15 cellular contexts compared by ENCODE assay signal in the genomic region with DNA sequence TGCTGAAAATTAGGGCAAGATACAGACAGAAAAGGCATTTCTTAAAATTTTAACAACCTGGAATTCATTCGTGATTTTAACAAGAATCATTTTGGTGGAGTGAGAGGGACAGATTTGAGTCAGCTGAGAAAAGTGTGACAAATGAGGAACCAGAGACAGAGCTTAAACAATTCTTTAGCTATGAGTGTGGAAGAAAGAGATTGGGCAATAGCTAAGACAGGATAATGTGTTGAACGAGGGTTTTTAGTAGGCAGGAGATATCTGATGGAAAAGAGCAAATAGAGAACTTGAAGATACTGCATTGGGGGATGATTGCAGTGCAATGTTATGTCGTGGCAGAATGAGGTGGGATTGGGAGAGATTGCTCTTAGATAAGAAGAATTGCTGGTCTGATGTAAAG.
DNase-seq lines count a peak whose midpoint lies in the region; ATAC-seq and TF ChIP-seq lines count a peak whose summit lies in the region.
"Had no signal": no experiment of that assay in that cellular context is flagged by ENCODE, and none has a peak within 500 bp of the region (broad histone marks: within the 10 kb centered on the region; RNA-seq: fewer than 3 reads in every experiment).

No MANE protein-coding gene starts in this region.

- H3K4me3 Mint-ChIP-seq in Caco-2 (ENCODE audit: unreplicated experiment): no peak overlapping the region
- H3K4me3 Mint-ChIP-seq in naive thymus-derived CD4-positive, alpha-beta T cell: no peak overlapping the region
- H3K4me3 Mint-ChIP-seq: naive B cell had no signal

- dilution Hi-C loops in mammary epithelial cell (cut with HindIII; ENCODE audit: low sequenced_read_pairs): no loop called here

- no peak overlapping the region for H2AFZ ChIP-seq in mammary epithelial cell (ENCODE audit: low read depth, low read length)

- peak overlapping the region; percentile 2 for H3K27ac Mint-ChIP-seq in Caco-2 (ENCODE audit: unreplicated experiment)
- no peak overlapping the region for H3K27ac Mint-ChIP-seq in naive thymus-derived CD4-positive, alpha-beta T cell

- CTCF ChIA-PET in Caco-2 (lab: Charles Lee): no interaction called here
- CTCF ChIA-PET in mammary epithelial cell (lab: Charles Lee; ENCODE audit: low non-redundant PET): no interaction called here
- CTCF ChIA-PET in naive thymus-derived CD4-positive, alpha-beta T cell (lab: Charles Lee): no interaction called here

- H3K9me3 ChIP-seq in Caco-2 (no peaks in the 10 kb centered on the region), mammary epithelial cell (replicated peaks; ENCODE audit: insufficient read depth, low read length) (no peaks in the 10 kb centered on the region)
- H3K9me3 ChIP-seq in naive thymus-derived CD4-positive, alpha-beta T cell (ENCODE audit: control insufficient read depth in 2 of 3, low read length in 3 of 3): no peaks in the 10 kb centered on the region
- H3K9me3 ChIP-seq: right lobe of liver had no signal

- no peaks in the 10 kb centered on the region for H3K79me2 ChIP-seq in mammary epithelial cell (ENCODE audit: insufficient read depth, low read length)

- in situ Hi-C loops in mammary epithelial cell (cut with MboI; ENCODE audit: low sequenced_read_pairs in 2 of 2): no loop called here

- POLR2A ChIA-PET in Caco-2 (lab: Charles Lee): no interaction called here
- POLR2A ChIA-PET in naive thymus-derived CD4-positive, alpha-beta T cell (lab: Charles Lee): no interaction called here

- H3K36me3 Mint-ChIP-seq in Caco-2 (ENCODE audit: insufficient read depth, unreplicated experiment): no peaks in the 10 kb centered on the region
- H3K36me3 Mint-ChIP-seq in naive thymus-derived CD4-positive, alpha-beta T cell: peaks cover 12 to 61% (median 48%) of the 10 kb centered on the region in 5 donors

- TF ChIP-seq POLR2A in NB4 (IDR thresholded peaks at IDR 0.05; ENCODE audit: extremely low read depth, insufficient read length): no peak

- BruUV-seq in Caco-2 (replicated peaks; lab: Mats Ljungman, UMichigan) (no TSS peak), mammary epithelial cell (replicated peaks; lab: Mats Ljungman, UMichigan) (no TSS peak)

- TF ChIP-seq CTCF in Caco-2 (IDR thresholded peaks at IDR 0.05; ENCODE audit: insufficient read depth in 1 of 2, low read depth in 1 of 2, low read length in 1 of 2, severe bottlenecking in 1 of 2, unreplicated experiment in 1 of 2) (no peak), NB4 (IDR thresholded peaks at IDR 0.05; ENCODE audit: low read depth, low read length) (no peak), mammary epithelial cell (conservative IDR thresholded peaks at IDR 0.05 in 1 of 2, IDR thresholded peaks at IDR 0.05 in 1 of 2; ENCODE audit: extremely low read depth in 1 of 2, insufficient read depth in 1 of 2, low read depth in 1 of 2, low read length in 2 of 2) (no peak)

- 65% methylated on average over 3 of the region's 3 CpGs for WGBS in mammary epithelial cell (ENCODE audit: low coverage, missing lambda C conversion rate)

- H3K27me3 ChIP-seq in Caco-2 (replicated peaks; ENCODE audit: control insufficient read depth, insufficient read depth, low read length): no peaks in the 10 kb centered on the region
- no peaks in the 10 kb centered on the region for H3K27me3 ChIP-seq in mammary epithelial cell (ENCODE audit: insufficient read depth, low read length)
- H3K27me3 ChIP-seq in naive thymus-derived CD4-positive, alpha-beta T cell (ENCODE audit: control insufficient read depth in 2 of 2, insufficient read depth in 2 of 2, low read length in 2 of 2): no peaks in the 10 kb centered on the region
- H3K27me3 ChIP-seq: right lobe of liver had no signal

- no peaks in the 10 kb centered on the region for H3K9me3 Mint-ChIP-seq in Caco-2 (ENCODE audit: unreplicated experiment)
- H3K9me3 Mint-ChIP-seq in naive thymus-derived CD4-positive, alpha-beta T cell: peaks cover 0 to 6% (median 0%) of the 10 kb centered on the region in 11 donors

- H3K4me2 ChIP-seq in mammary epithelial cell (ENCODE audit: insufficient read depth, low read depth, low read length): no peak overlapping the region

- H3K4me3 ChIP-seq in Caco-2 (ENCODE audit: low read depth, low read length): no peak overlapping the region
- no peak overlapping the region for H3K4me3 ChIP-seq in NB4 (ENCODE audit: low read depth, low read length)
- no peak overlapping the region for H3K4me3 ChIP-seq in mammary epithelial cell (replicated peaks in 1 of 3; ENCODE audit: insufficient read depth in 1 of 3, low read depth in 2 of 3, low read length in 3 of 3)
- H3K4me3 ChIP-seq in naive thymus-derived CD4-positive, alpha-beta T cell (ENCODE audit: low read length): no peak overlapping the region
- H3K4me3 ChIP-seq: right lobe of liver had no signal

- H3K27me3 Mint-ChIP-seq in Caco-2 (ENCODE audit: insufficient read depth, unreplicated experiment): no peaks in the 10 kb centered on the region
- H3K27me3 Mint-ChIP-seq in naive thymus-derived CD4-positive, alpha-beta T cell: no peaks in the 10 kb centered on the region
- H3K27me3 Mint-ChIP-seq: naive B cell had no signal

- H3K9ac ChIP-seq in mammary epithelial cell (ENCODE audit: insufficient read depth, low read length): no peak overlapping the region

- peak; percentile 47 for ATAC-seq in naive thymus-derived CD4-positive, alpha-beta T cell
- ATAC-seq in GM21528 (IDR thresholded peaks at IDR 0.05; ENCODE audit: low FRiP score, unreplicated experiment): no peak
- no peak for ATAC-seq in GM21423 (IDR thresholded peaks at IDR 0.05; ENCODE audit: unreplicated experiment)

- H4K20me1 ChIP-seq in mammary epithelial cell (ENCODE audit: insufficient read depth, low read length): no peaks in the 10 kb centered on the region

- DNase-seq in Caco-2 (no peak), NB4 (ENCODE audit: low read depth) (peak; percentile 40), mammary epithelial cell (peak; percentile 4), activated gamma-delta T cell treated with Interleukin-2 at 50 U/mL for 16 hours (no peak), NCI-H1048 (lab: John Stamatoyannopoulos, UW) (no peak)
- no peak for DNase-seq in naive thymus-derived CD4-positive, alpha-beta T cell
- DNase-seq: activated CD8-positive, alpha-beta memory T cell treated with anti-CD3 and anti-CD28 coated beads, Interleukin-2, amount 50 U/mL, for 48 hours; C1 segment of cervical spinal cord; dermis blood vessel endothelial cell; naive B cell; NCI-H1436 treated with DMSO at 0.1 percent for 48 hours; NCI-H524 treated with DMSO at 0.1 percent for 48 hours; right lobe of liver had no signal

- H3K4me1 ChIP-seq in Caco-2 (peaks cover 6% of the 10 kb centered on the region; the same call in 1 of the 2 replicates), mammary epithelial cell (ENCODE audit: insufficient read depth, low read length) (no peaks in the 10 kb centered on the region)
- no peaks in the 10 kb centered on the region for H3K4me1 ChIP-seq in naive thymus-derived CD4-positive, alpha-beta T cell (ENCODE audit: control insufficient read depth in 2 of 2, insufficient read depth in 2 of 2, low read length in 2 of 2)
- H3K4me1 ChIP-seq: right lobe of liver had no signal

- peaks cover 10% of the 10 kb centered on the region for H3K4me1 Mint-ChIP-seq in Caco-2 (ENCODE audit: low read depth, unreplicated experiment)
- H3K4me1 Mint-ChIP-seq in naive thymus-derived CD4-positive, alpha-beta T cell: peaks cover 0 to 3% (median 0%) of the 10 kb centered on the region in 7 donors

- H3K36me3 ChIP-seq in Caco-2 (ENCODE audit: control insufficient read depth, insufficient read depth, low read length) (no peaks in the 10 kb centered on the region), mammary epithelial cell (ENCODE audit: insufficient read depth, low read length) (no peaks in the 10 kb centered on the region)
- no peaks in the 10 kb centered on the region for H3K36me3 ChIP-seq in naive thymus-derived CD4-positive, alpha-beta T cell (ENCODE audit: control insufficient read depth in 2 of 3, insufficient read depth in 3 of 3, low read length in 3 of 3)
- H3K36me3 ChIP-seq: right lobe of liver had no signal

- intact Hi-C loops in Caco-2 (cut with micrococcal nuclease; ENCODE audit: unreplicated experiment) (no loop called here), mammary epithelial cell (cut with micrococcal nuclease) (no loop called here)
- intact Hi-C loops in naive thymus-derived CD4-positive, alpha-beta T cell (cut with micrococcal nuclease): no loop called here

- no peak overlapping the region for H3K27ac ChIP-seq in mammary epithelial cell (ENCODE audit: insufficient read depth, low read depth, low read length)
- H3K27ac ChIP-seq in naive thymus-derived CD4-positive, alpha-beta T cell (ENCODE audit: low read depth, low read length): no peak overlapping the region
- H3K27ac ChIP-seq: right lobe of liver had no signal

Comparison
In these comparisons a context has a peak if more than half of its experiments do, and no peak if none do; other contexts are left out.
1. DNase-seq: peak in NB4 (single experiment) and mammary epithelial cell (single experiment); none in Caco-2 (0 of 2), naive thymus-derived CD4-positive, alpha-beta T cell (0 of 9), activated gamma-delta T cell treated with Interleukin-2 at 50 U/mL for 16 hours (single experiment) and NCI-H1048 (single experiment).